ENCODE assay signal across 8 cellular contexts in genomic region chr5:130720355-130720754, GRCh38.
DNase-seq lines count a peak whose midpoint lies in the region; FAIRE-seq and TF ChIP-seq lines count a peak whose summit lies in the region.

No MANE protein-coding gene starts in this region.

- H3K27me3 ChIP-seq in GM06990 (replicated peaks; ENCODE audit: control insufficient read depth, insufficient read depth, low read length) (no peaks in the 10 kb centered on the region), bronchial epithelial cell (ENCODE audit: control insufficient read depth, insufficient read depth, low read length) (no peaks in the 10 kb centered on the region)

- no peaks in the 10 kb centered on the region for H3K9me3 Mint-ChIP-seq in nephron
- H3K9me3 Mint-ChIP-seq in T-helper 2 cell treated with Interferon-gamma antibody and Interleukin-4, amounts not matched to agents 5 μg/mL and 100 μg/mL, for 36 hours = no peaks in the 10 kb centered on the region

- H3K4me3 Mint-ChIP-seq in nephron = no peak overlapping the region
- H3K4me3 Mint-ChIP-seq in T-helper 2 cell treated with Interferon-gamma antibody and Interleukin-4, amounts not matched to agents 5 μg/mL and 100 μg/mL, for 36 hours = no peak overlapping the region

- no peak for DNase-seq in GM06990 (ENCODE audit: extremely low read depth, insufficient read length)
- DNase-seq in M059J (ENCODE audit: low read depth) = peak; percentile 41
- peak; percentile 65 for DNase-seq in bronchial epithelial cell (ENCODE audit: low read depth)
- DNase-seq in NCI-H2227 treated with DMSO at 0.1 percent for 48 hours (lab: John Stamatoyannopoulos, UW) = no peak
- DNase-seq in activated naive CD4-positive, alpha-beta T cell (lab: John Stamatoyannopoulos, UW) = no peak
- no peak for DNase-seq in activated T-cell treated with anti-CD3 and anti-CD28 coated beads, Interleukin-2, amount 50 U/mL, for 48 hours
- DNase-seq in T-helper 2 cell treated with Interferon-gamma antibody and Interleukin-4, amounts not matched to agents 5 μg/mL and 100 μg/mL, for 36 hours (ENCODE audit: low spot score) = no peak

- H3K27me3 Mint-ChIP-seq in nephron (ENCODE audit: low read depth) = no peaks in the 10 kb centered on the region
- H3K27me3 Mint-ChIP-seq in T-helper 2 cell treated with Interferon-gamma antibody and Interleukin-4, amounts not matched to agents 5 μg/mL and 100 μg/mL, for 36 hours (ENCODE audit: low read depth) = no peaks in the 10 kb centered on the region

- H3K27ac Mint-ChIP-seq in nephron = no peak overlapping the region
- no peak overlapping the region for H3K27ac Mint-ChIP-seq in T-helper 2 cell treated with Interferon-gamma antibody and Interleukin-4, amounts not matched to agents 5 μg/mL and 100 μg/mL, for 36 hours

- H3K4me3 ChIP-seq in GM06990 (replicated peaks; ENCODE audit: low read depth, low read length) (no peak overlapping the region), bronchial epithelial cell (ENCODE audit: low read depth, low read length) (no peak overlapping the region)

- no peak for FAIRE-seq in bronchial epithelial cell (lab: Jason Lieb, UNC)

- TF ChIP-seq CTCF in GM06990 (IDR thresholded peaks at IDR 0.05; ENCODE audit: insufficient read depth, low read length, poor library complexity, severe bottlenecking) (peak; percentile 10), bronchial epithelial cell (IDR thresholded peaks at IDR 0.05; ENCODE audit: insufficient read depth, low read length, severe bottlenecking) (peak; percentile 55), nephron (IDR thresholded peaks at IDR 0.05; ENCODE audit: unreplicated experiment in 3 of 3) (peak; percentile 57 to 63 (median 58))

- H3K36me3 Mint-ChIP-seq in nephron (ENCODE audit: low read depth) = no peaks in the 10 kb centered on the region
- H3K36me3 Mint-ChIP-seq in T-helper 2 cell treated with Interferon-gamma antibody and Interleukin-4, amounts not matched to agents 5 μg/mL and 100 μg/mL, for 36 hours (ENCODE audit: low read depth) = no peaks in the 10 kb centered on the region

- no peaks in the 10 kb centered on the region for H3K36me3 ChIP-seq in GM06990 (ENCODE audit: control insufficient read depth, insufficient read depth, low read length)
- no peaks in the 10 kb centered on the region for H3K36me3 ChIP-seq in bronchial epithelial cell (ENCODE audit: control insufficient read depth, insufficient read depth, low read length)

- H3K4me1 Mint-ChIP-seq in nephron = no peaks in the 10 kb centered on the region
- no peaks in the 10 kb centered on the region for H3K4me1 Mint-ChIP-seq in T-helper 2 cell treated with Interferon-gamma antibody and Interleukin-4, amounts not matched to agents 5 μg/mL and 100 μg/mL, for 36 hours (ENCODE audit: low read depth)

Comparison
In these comparisons a context has a peak if more than half of its experiments do, and no peak if none do; other contexts are left out.
1. DNase-seq: peak in M059J (single experiment) and bronchial epithelial cell (single experiment); none in GM06990 (single experiment), NCI-H2227 treated with DMSO at 0.1 percent for 48 hours (single experiment), activated naive CD4-positive, alpha-beta T cell (0 of 4), activated T-cell treated with anti-CD3 and anti-CD28 coated beads, Interleukin-2, amount 50 U/mL, for 48 hours (0 of 2) and T-helper 2 cell treated with Interferon-gamma antibody and Interleukin-4, amounts not matched to agents 5 μg/mL and 100 μg/mL, for 36 hours (single experiment).
2. Peak in every context shown above with its lines, with median percentiles within 50 percentile points of each other: CTCF ChIP-seq.